20 cellular contexts compared by ENCODE assay signal in genomic region chr7:156503195-156503594, GRCh38.
"Had no signal": no experiment of that assay in that cellular context is flagged by ENCODE, and none has a peak within 500 bp of the region (broad histone marks: within the 10 kb centered on the region; RNA-seq: fewer than 3 reads in every experiment).

No MANE protein-coding gene starts in this region.

- H3K9me3 ChIP-seq: ovary, sigmoid colon, suprapubic skin had no signal

- FAIRE-seq: endothelial cell of umbilical vein had no signal

- ATAC-seq: foreskin keratinocyte had no signal

- H3K27me3 Mint-ChIP-seq: activated CD4-positive, alpha-beta T cell treated with anti-CD3 and anti-CD28 coated beads, Interleukin-2, amount 10 ng/mL, durations not matched to agents 24 days and 14 days had no signal

- H3K27ac ChIP-seq: brain microvascular endothelial cell, foreskin keratinocyte, ovary, sigmoid colon, spleen, suprapubic skin had no signal

- DNase-seq: activated B cell treated with CpG ODN at 0.5 μM for 24 hours; activated CD4-positive, alpha-beta T cell treated with anti-CD3 and anti-CD28 coated beads, Interleukin-2, amount 10 ng/mL, durations not matched to agents 24 days and 14 days; activated CD8-positive, alpha-beta memory T cell treated with anti-CD3 and anti-CD28 coated beads for 24 hours; activated naive CD4-positive, alpha-beta T cell; activated naive CD8-positive, alpha-beta T cell treated with anti-CD3 and anti-CD28 coated beads, Interleukin-2, amount 10 ng/mL, durations not matched to agents 7 days and 5 days; brain microvascular endothelial cell; cortex of kidney; effector CD4-positive, alpha-beta T cell; foreskin keratinocyte; glutamatergic neuron; hypothalamus; midbrain; ovary; sigmoid colon; spleen; trophoblast cell had no signal

- H3K4me3 Mint-ChIP-seq: activated B cell treated with CpG ODN at 0.5 μM for 24 hours; activated CD4-positive, alpha-beta T cell treated with anti-CD3 and anti-CD28 coated beads, Interleukin-2, amount 10 ng/mL, durations not matched to agents 24 days and 14 days; activated naive CD8-positive, alpha-beta T cell treated with anti-CD3 and anti-CD28 coated beads, Interleukin-2, amount 10 ng/mL, durations not matched to agents 7 days and 5 days; central memory CD8-positive, alpha-beta T cell; stimulated activated naive CD8-positive, alpha-beta T cell treated with anti-CD3 and anti-CD28 coated beads, Interleukin-15, Interleukin-2, amounts not matched to agents 100 ng/mL and 50 ng/mL, for 24 hours had no signal

- H3K9me3 Mint-ChIP-seq: activated naive CD8-positive, alpha-beta T cell treated with anti-CD3 and anti-CD28 coated beads, Interleukin-2, amount 10 ng/mL, durations not matched to agents 7 days and 5 days; central memory CD8-positive, alpha-beta T cell; stimulated activated naive CD8-positive, alpha-beta T cell treated with anti-CD3 and anti-CD28 coated beads, Interleukin-15, Interleukin-2, amounts not matched to agents 100 ng/mL and 50 ng/mL, for 24 hours had no signal

- H3K36me3 ChIP-seq: brain microvascular endothelial cell, ovary, sigmoid colon, spleen, suprapubic skin had no signal

- H3K4me3 ChIP-seq: ovary, sigmoid colon, spleen, suprapubic skin had no signal

- H3K36me3 Mint-ChIP-seq: activated naive CD8-positive, alpha-beta T cell treated with anti-CD3 and anti-CD28 coated beads, Interleukin-2, amount 10 ng/mL, durations not matched to agents 7 days and 5 days had no signal

- H3K4me1 ChIP-seq: foreskin keratinocyte, sigmoid colon, spleen, suprapubic skin had no signal

- H3K27me3 ChIP-seq: brain microvascular endothelial cell, foreskin keratinocyte, ovary, sigmoid colon, spleen, suprapubic skin had no signal

- H3K4me1 Mint-ChIP-seq: activated B cell treated with CpG ODN at 0.5 μM for 24 hours; activated CD4-positive, alpha-beta T cell treated with anti-CD3 and anti-CD28 coated beads, Interleukin-2, amount 10 ng/mL, durations not matched to agents 24 days and 14 days; activated naive CD8-positive, alpha-beta T cell treated with anti-CD3 and anti-CD28 coated beads, Interleukin-2, amount 10 ng/mL, durations not matched to agents 7 days and 5 days; central memory CD8-positive, alpha-beta T cell had no signal

- H3K27ac Mint-ChIP-seq: activated B cell treated with CpG ODN at 0.5 μM for 24 hours; activated CD4-positive, alpha-beta T cell treated with anti-CD3 and anti-CD28 coated beads, Interleukin-2, amount 10 ng/mL, durations not matched to agents 24 days and 14 days; activated naive CD8-positive, alpha-beta T cell treated with anti-CD3 and anti-CD28 coated beads, Interleukin-2, amount 10 ng/mL, durations not matched to agents 7 days and 5 days; stimulated activated naive CD8-positive, alpha-beta T cell treated with anti-CD3 and anti-CD28 coated beads, Interleukin-15, Interleukin-2, amounts not matched to agents 100 ng/mL and 50 ng/mL, for 24 hours had no signal
